ENCODE assay signal across 8 cellular contexts in genomic region chr5:96808541-96808828, GRCh38. TPM values are rescaled to one million over a fixed set of nuclear protein-coding genes. Genes with fewer than 3 reads are reported as not detected.
DNase-seq lines count a peak whose midpoint lies in the region; ATAC-seq and TF ChIP-seq lines count a peak whose summit lies in the region.

No MANE protein-coding gene starts in this region.

- no peak for DNase-seq in SJCRH30
- no peak for DNase-seq in esophagus squamous epithelium (lab: John Stamatoyannopoulos, UW)
- DNase-seq in GM13976 (ENCODE audit: low spot score), result no peak
- no peak for DNase-seq in NCI-H2107 (lab: John Stamatoyannopoulos, UW)
- no peak for DNase-seq in T1000 (lab: John Stamatoyannopoulos, UW)

- TF ChIP-seq CTCF in esophagus squamous epithelium (IDR thresholded peaks at IDR 0.05) (no peak), GM13976 (IDR thresholded peaks at IDR 0.05; ENCODE audit: borderline replicate concordance, control extremely low read depth, extremely low read depth, insufficient read depth, missing control alignments) (no peak)

- in situ Hi-C loops in GM13976 (cut with MboI; ENCODE audit: low sequenced_read_pairs, unreplicated experiment), result no loop called here

- H3K36me3 ChIP-seq in SJCRH30, result no peaks in the 10 kb centered on the region
- H3K36me3 ChIP-seq in esophagus squamous epithelium, result peaks cover 0 to 3% (median 0%) of the 10 kb centered on the region in 3 donors
- H3K36me3 ChIP-seq in rectal smooth muscle tissue (ENCODE audit: control insufficient read depth, insufficient read depth, low read length), result peaks cover 2% of the 10 kb centered on the region

- H3K9ac ChIP-seq in rectal smooth muscle tissue (ENCODE audit: low read length), result peak overlapping the region; percentile 60

- ATAC-seq in HG02973 (IDR thresholded peaks at IDR 0.05; ENCODE audit: unreplicated experiment), result no peak

- H3K27ac ChIP-seq in SJCRH30, result peak overlapping the region; percentile 96; the same call in 1 of the 2 replicates
- H3K27ac ChIP-seq in esophagus squamous epithelium, result peak overlapping the region; percentile 95 to 100 (median 100)
- H3K27ac ChIP-seq in rectal smooth muscle tissue (ENCODE audit: low read depth, low read length), result peak overlapping the region; percentile 99

- H3K4me3 ChIP-seq in SJCRH30 (peak overlapping the region; percentile 96), esophagus squamous epithelium (peak overlapping the region; percentile 68 to 98 (median 90)), rectal smooth muscle tissue (ENCODE audit: low read length) (peak overlapping the region; percentile 97)

- H3K9me3 ChIP-seq in SJCRH30 (replicated peaks), result no peaks in the 10 kb centered on the region
- no peaks in the 10 kb centered on the region for H3K9me3 ChIP-seq in esophagus squamous epithelium

- TF ChIP-seq POLR2A in GM10847 (IDR thresholded peaks at IDR 0.05; ENCODE audit: extremely low read depth, insufficient read length) (peak; percentile 8), esophagus squamous epithelium (IDR thresholded peaks at IDR 0.05) (no peak)

- WGBS in esophagus squamous epithelium, 2 donors, result 17 to 40% methylated on average over 1 to 2 of the region's 2 CpGs

- H3K27me3 ChIP-seq in SJCRH30 (no peaks in the 10 kb centered on the region), esophagus squamous epithelium (no peaks in the 10 kb centered on the region), rectal smooth muscle tissue (ENCODE audit: control insufficient read depth, insufficient read depth, low read length) (no peaks in the 10 kb centered on the region)

- H3K4me1 ChIP-seq in SJCRH30 (peaks cover 4% of the 10 kb centered on the region; the same call in 1 of the 2 replicates), esophagus squamous epithelium (peaks cover 6 to 39% (median 17%) of the 10 kb centered on the region in 3 donors), rectal smooth muscle tissue (ENCODE audit: control insufficient read depth, insufficient read depth, low read length) (peaks cover 10% of the 10 kb centered on the region)

- intact Hi-C loops in esophagus squamous epithelium (cut with DNase I), result no loop called here

RNA-seq across cellular contexts. Expression of gene ERAP1, which starts 0.7 kb away (rescaled TPM):
- 7.9 and 8.5 TPM in 2 replicates for total RNA-seq in SJCRH30 (2014; rRNA removed; shearing (Covaris generic))
- 10 to 100 TPM; 17.7 to 28.2 (median 20.9) TPM for total RNA-seq in esophagus squamous epithelium
